Comparison of ENCODE assay signal across 16 cellular contexts in the genomic region with DNA sequence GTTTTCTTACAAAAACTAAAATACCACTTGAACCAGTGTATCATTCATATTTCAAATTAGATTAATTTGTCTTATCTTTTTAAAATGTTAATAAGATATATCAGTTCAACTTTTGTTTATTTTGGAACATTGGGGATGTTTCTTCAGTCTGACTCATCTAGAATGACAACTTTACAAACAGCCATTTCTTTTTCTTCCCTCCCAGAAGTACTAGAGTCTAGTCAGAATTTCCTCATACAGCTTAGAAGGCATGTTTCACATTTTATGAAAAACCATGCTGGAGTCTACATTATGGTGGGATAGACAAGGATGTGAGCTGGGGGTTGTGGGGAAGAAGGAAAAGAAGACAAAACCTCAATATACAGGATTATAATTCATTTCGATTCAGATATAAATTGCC.
"Had no signal": no experiment of that assay in that cellular context is flagged by ENCODE, and none has a peak within 500 bp of the region (broad histone marks: within the 10 kb centered on the region; RNA-seq: fewer than 3 reads in every experiment).

No MANE protein-coding gene starts in this region.

- H3K27me3 Mint-ChIP-seq: activated naive CD4-positive, alpha-beta T cell treated with anti-CD3 and anti-CD28 coated beads, Interleukin-2, amount 10 ng/mL, durations not matched to agents 7 days and 5 days; stimulated activated memory B cell treated with anti-CD40 and anti-IgM and Interleukin-4, amounts not matched to agents 10 μg/mL and 1 μg/mL and 100 μg/mL, for 72 hours; T-cell had no signal

- ATAC-seq: stimulated activated memory B cell treated with anti-CD40 and anti-IgM and Interleukin-4, amounts not matched to agents 10 μg/mL and 1 μg/mL and 100 μg/mL, for 72 hours; T-cell had no signal

- H3K4me1 Mint-ChIP-seq: activated naive CD4-positive, alpha-beta T cell treated with anti-CD3 and anti-CD28 coated beads, Interleukin-2, amount 10 ng/mL, durations not matched to agents 7 days and 5 days; stimulated activated memory B cell treated with anti-CD40 and anti-IgM and Interleukin-4, amounts not matched to agents 10 μg/mL and 1 μg/mL and 100 μg/mL, for 72 hours; T-cell had no signal

- DNase-seq: activated CD4-positive, alpha-beta T cell treated with anti-CD3 and anti-CD28 coated beads for 1 hour; activated CD4-positive, alpha-beta T cell treated with anti-CD3 and anti-CD28 coated beads, Interleukin-2, amount 50 U/mL, for 48 hours; activated naive CD4-positive, alpha-beta T cell treated with anti-CD3 and anti-CD28 coated beads, Interleukin-2, amount 10 ng/mL, durations not matched to agents 7 days and 5 days; activated T-cell treated with anti-CD3 and anti-CD28 coated beads, Interleukin-2, amount 50 U/mL, for 1 hour; effector memory CD4-positive, alpha-beta T cell; glutamatergic neuron; hypothalamus; kidney glomerular epithelial cell; sigmoid colon; stimulated activated CD4-positive, alpha-beta T cell treated with anti-CD3 and anti-CD28 coated beads, Interleukin-2, amount 100 ng/mL, for 24 hours; T-cell; T-helper 9 cell had no signal

- H3K9me3 Mint-ChIP-seq: stimulated activated memory B cell treated with anti-CD40 and anti-IgM and Interleukin-4, amounts not matched to agents 10 μg/mL and 1 μg/mL and 100 μg/mL, for 72 hours had no signal

- H3K36me3 Mint-ChIP-seq: activated naive CD4-positive, alpha-beta T cell treated with anti-CD3 and anti-CD28 coated beads, Interleukin-2, amount 10 ng/mL, durations not matched to agents 7 days and 5 days; stimulated activated memory B cell treated with anti-CD40 and anti-IgM and Interleukin-4, amounts not matched to agents 10 μg/mL and 1 μg/mL and 100 μg/mL, for 72 hours; T-cell had no signal

- H3K4me3 Mint-ChIP-seq: activated naive CD4-positive, alpha-beta T cell treated with anti-CD3 and anti-CD28 coated beads, Interleukin-2, amount 10 ng/mL, durations not matched to agents 7 days and 5 days; stimulated activated memory B cell treated with anti-CD40 and anti-IgM and Interleukin-4, amounts not matched to agents 10 μg/mL and 1 μg/mL and 100 μg/mL, for 72 hours; T-cell had no signal

- H3K27me3 ChIP-seq: sigmoid colon, tibial nerve, vagina had no signal

- H3K36me3 ChIP-seq: sigmoid colon, tibial nerve, vagina had no signal

- H3K4me1 ChIP-seq: sigmoid colon, tibial nerve, vagina had no signal

- H3K27ac ChIP-seq: epithelial cell of prostate, sigmoid colon, tibial nerve, vagina had no signal

- H3K9me3 ChIP-seq: sigmoid colon, tibial nerve, vagina had no signal

- H3K4me3 ChIP-seq: sigmoid colon, tibial nerve, vagina had no signal
